In the genomic region with DNA sequence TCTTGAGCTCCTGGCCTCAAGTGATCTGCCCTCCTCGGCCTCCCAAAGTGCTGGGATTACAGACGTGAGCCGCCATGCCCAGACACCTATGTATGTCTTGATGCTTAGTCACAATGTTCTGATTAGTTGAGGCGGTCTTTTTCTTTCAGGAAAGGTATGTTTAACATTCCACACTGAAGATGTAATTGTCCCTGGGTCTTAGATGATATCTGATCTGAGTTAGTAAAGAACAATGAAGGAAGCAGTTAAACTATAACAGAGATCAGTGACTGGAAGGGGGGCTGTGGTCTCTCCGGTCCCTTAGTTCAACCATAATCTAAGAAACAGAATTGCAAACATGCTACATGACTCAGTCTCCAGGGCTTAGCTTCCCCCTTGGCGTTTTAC, we compare ENCODE assay signal across 9 cellular contexts. TPM values are rescaled to one million over a fixed set of nuclear protein-coding genes. Genes with fewer than 3 reads are reported as not detected.
DNase-seq lines count a peak whose midpoint lies in the region; ATAC-seq, FAIRE-seq and TF ChIP-seq lines count a peak whose summit lies in the region.
"Had no signal": no experiment of that assay in that cellular context is flagged by ENCODE, and none has a peak within 500 bp of the region (broad histone marks: within the 10 kb centered on the region; RNA-seq: fewer than 3 reads in every experiment).

No MANE protein-coding gene starts in this region.

- DNase-seq in HTR-8/SVneo (ENCODE audit: insufficient read length, low spot score) (peak; percentile 42), bronchial epithelial cell (ENCODE audit: low read depth) (peak; percentile 98), MV-4-11 (lab: John Stamatoyannopoulos, UW) (no peak), medulla oblongata (ENCODE audit: extremely low spot score) (no peak), hippocampal formation (lab: John Stamatoyannopoulos, UW) (no peak)

- H3K27ac ChIP-seq in ACC112 (ENCODE audit: low read depth, low read length) (peak overlapping the region; percentile 70), mesodermal cell (ENCODE audit: low read depth, low read length, severe bottlenecking) (peak overlapping the region; percentile 92)

- peaks cover 61% of the 10 kb centered on the region for H3K4me1 ChIP-seq in ACC112 (ENCODE audit: control insufficient read depth, insufficient read depth, low read length, unreplicated experiment)
- H3K4me1 ChIP-seq in mesodermal cell (ENCODE audit: control insufficient read depth, insufficient read depth, low read length, poor library complexity, severe bottlenecking) = peaks cover 87% of the 10 kb centered on the region

- no peaks in the 10 kb centered on the region for H3K27me3 ChIP-seq in ACC112 (ENCODE audit: insufficient read depth, low read length)
- no peaks in the 10 kb centered on the region for H3K27me3 ChIP-seq in bronchial epithelial cell (ENCODE audit: control insufficient read depth, insufficient read depth, low read length)

- H3K79me2 ChIP-seq in ACC112 (ENCODE audit: control insufficient read depth, insufficient read depth, low read length, unreplicated experiment) = peaks cover 18% of the 10 kb centered on the region

- peak overlapping the region; percentile 59 for H2AFZ ChIP-seq in ACC112 (ENCODE audit: low read length, unreplicated experiment)

- no peaks in the 10 kb centered on the region for H3K9me3 ChIP-seq in mesodermal cell (ENCODE audit: control insufficient read depth, low read length)

- FAIRE-seq in HTR-8/SVneo (lab: Jason Lieb, UNC) (no peak), bronchial epithelial cell (lab: Jason Lieb, UNC) (no peak)
- FAIRE-seq: islet of Langerhans had no signal

- no peak for TF ChIP-seq CTCF in bronchial epithelial cell (IDR thresholded peaks at IDR 0.05; ENCODE audit: insufficient read depth, low read length, severe bottlenecking)

- WGBS in mesodermal cell (ENCODE audit: insufficient coverage in 2 of 2), 2 experiments = 65% methylated on average over 4 of the region's 6 CpGs; no CpG with 5 or more reads in 1 of the 2 experiments

- ATAC-seq in HG03457 (IDR thresholded peaks at IDR 0.05; ENCODE audit: unreplicated experiment) = no peak

- H3K36me3 ChIP-seq in ACC112 (ENCODE audit: insufficient read depth, low read length) = no peaks in the 10 kb centered on the region
- peaks cover 17% of the 10 kb centered on the region for H3K36me3 ChIP-seq in bronchial epithelial cell (ENCODE audit: control insufficient read depth, insufficient read depth, low read length)
- peaks cover 39% of the 10 kb centered on the region for H3K36me3 ChIP-seq in mesodermal cell (ENCODE audit: control insufficient read depth, insufficient read depth, low read length)

- H3K4me3 ChIP-seq in ACC112 (ENCODE audit: low read depth, low read length) (no peak overlapping the region), bronchial epithelial cell (ENCODE audit: low read depth, low read length) (no peak overlapping the region), mesodermal cell (ENCODE audit: extremely low read depth, insufficient read depth, low read length, poor library complexity, severe bottlenecking) (no peak overlapping the region)

RNA-seq across cellular contexts. Expression of a gene that starts 31.5 kb away (rescaled TPM):
- total RNA-seq in bronchial epithelial cell = under 0.01 TPM in 2 replicates
- 0.26 TPM for polyA plus RNA-seq in mesodermal cell (2013, experiment 1 of 2)
- 0.35 TPM for polyA plus RNA-seq in mesodermal cell (2013, experiment 2 of 2)

RNA-seq across cellular contexts. Expression of a gene that starts 52.1 kb away (rescaled TPM):
- 21.1 and 30.1 TPM in 2 replicates for total RNA-seq in bronchial epithelial cell
- 117 TPM for polyA plus RNA-seq in mesodermal cell (2013, experiment 1 of 2)
- 90.6 TPM for polyA plus RNA-seq in mesodermal cell (2013, experiment 2 of 2)

Comparison
In these comparisons a context has a peak if more than half of its experiments do, and no peak if none do; other contexts are left out.
1. DNase-seq: peak in HTR-8/SVneo (single experiment) and bronchial epithelial cell (single experiment); none in MV-4-11 (single experiment), medulla oblongata (single experiment) and hippocampal formation (0 of 2).